In the genomic region with DNA sequence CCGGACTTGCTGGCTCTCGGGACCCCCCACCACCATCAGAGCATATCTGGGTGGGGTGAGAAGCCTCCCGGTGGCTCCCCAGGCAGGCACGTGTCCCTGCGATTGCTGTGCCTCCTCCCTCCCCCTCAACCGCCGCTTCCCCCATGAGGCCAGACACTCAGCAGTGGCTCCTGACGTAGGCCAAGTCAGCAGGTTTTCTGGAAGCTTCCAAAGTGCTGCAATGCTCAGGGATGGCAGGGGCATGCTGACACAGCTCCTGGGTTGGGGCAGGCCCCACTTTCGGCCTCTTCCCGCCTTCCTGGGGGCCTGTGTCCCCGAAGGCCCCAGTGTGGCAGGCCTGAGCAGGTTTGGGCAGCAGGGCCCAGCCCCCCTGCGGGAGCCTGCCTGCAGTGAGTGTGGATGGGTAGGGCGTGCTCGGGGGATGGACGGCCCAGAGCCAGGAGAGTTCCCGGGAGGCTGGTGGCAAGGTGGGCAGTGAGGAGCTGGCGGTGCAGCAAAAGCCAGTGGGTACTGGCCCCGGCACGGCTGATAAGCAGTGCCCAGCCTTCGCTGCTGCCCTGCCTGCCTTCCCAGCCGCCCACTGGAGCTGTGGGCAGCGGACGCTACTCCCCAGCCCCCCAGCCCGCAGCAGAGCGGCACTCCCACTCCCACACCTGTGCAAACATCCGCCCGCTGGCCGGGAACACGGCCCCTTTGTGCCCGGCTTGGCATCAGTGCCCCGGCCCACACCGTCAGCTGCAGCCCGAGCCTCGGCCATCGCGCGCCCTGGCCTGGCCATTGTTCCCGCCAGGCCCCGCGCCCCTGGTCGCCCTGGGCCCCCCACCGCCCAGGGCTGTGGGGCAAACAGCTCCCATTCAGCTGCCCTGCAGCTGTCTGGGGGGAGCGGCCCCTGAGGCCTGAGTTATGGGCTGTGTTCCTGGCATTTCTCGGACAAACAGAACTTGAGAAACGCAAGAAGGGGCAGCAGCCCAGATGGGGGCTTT, we compare ENCODE assay signal across 10 cellular contexts.
A peak's percentile ranks its signal among the peaks of the same experiment; 100 is the strongest.
DNase-seq lines count a peak whose midpoint lies in the region; ATAC-seq and TF ChIP-seq lines count a peak whose summit lies in the region.
"Had no signal": no experiment of that assay in that cellular context is flagged by ENCODE, and none has a peak within 500 bp of the region (broad histone marks: within the 10 kb centered on the region; RNA-seq: fewer than 3 reads in every experiment).

No MANE protein-coding gene starts in this region.

- no peak overlapping the region for H3K4me3 ChIP-seq in body of pancreas

- peak in 2 of 3 experiments; percentile 63 to 80 for DNase-seq in NCI-H1417 (lab: John Stamatoyannopoulos, UW)
- DNase-seq in NCI-H1417 treated with DMSO at 0.1 percent for 48 hours (lab: John Stamatoyannopoulos, UW): no peak
- peak in 3 of 4 donors; percentile 6 to 22 (median 13) for DNase-seq in body of pancreas
- peak; percentile 80 for DNase-seq in left kidney (ENCODE audit: low read depth, low spot score)
- DNase-seq in superior temporal gyrus (ENCODE audit: extremely low spot score): peak; percentile 35
- DNase-seq in T1000 (lab: John Stamatoyannopoulos, UW): no peak
- DNase-seq: 8988T, DND-41 had no signal

- H3K27me3 ChIP-seq in body of pancreas: no peaks in the 10 kb centered on the region

- H3K36me3 ChIP-seq in body of pancreas (replicated peaks in 1 of 2; ENCODE audit: insufficient read depth in 1 of 2, low read depth in 2 of 2): peaks cover 0 to 2% of the 10 kb centered on the region in 2 donors

- no peak overlapping the region for H3K27ac ChIP-seq in body of pancreas

- no peak for TF ChIP-seq CTCF in body of pancreas (IDR thresholded peaks at IDR 0.05)

- no peak for TF ChIP-seq POLR2A in body of pancreas (IDR thresholded peaks at IDR 0.05)

- intact Hi-C loops in body of pancreas (cut with DNase I): no loop called here

- no peak for ATAC-seq in body of pancreas
- no peak for ATAC-seq in GM18861 (IDR thresholded peaks at IDR 0.05; ENCODE audit: unreplicated experiment)
- no peak for ATAC-seq in GM18517 (IDR thresholded peaks at IDR 0.05; ENCODE audit: unreplicated experiment)

- no peaks in the 10 kb centered on the region for H3K9me3 ChIP-seq in body of pancreas

- WGBS in body of pancreas, 2 donors: 87 to 91% methylated on average over 14 to 38 of the region's 45 CpGs

- no peaks in the 10 kb centered on the region for H3K4me1 ChIP-seq in body of pancreas

Comparison
In these comparisons a context has a peak if more than half of its experiments do, and no peak if none do; other contexts are left out.
1. DNase-seq: peak in NCI-H1417 (2 of 3), body of pancreas (3 of 4), left kidney (single experiment) and superior temporal gyrus (single experiment); none in NCI-H1417 treated with DMSO at 0.1 percent for 48 hours (single experiment) and T1000 (single experiment).